Comparison of ENCODE assay signal across 19 cellular contexts in the genomic region with DNA sequence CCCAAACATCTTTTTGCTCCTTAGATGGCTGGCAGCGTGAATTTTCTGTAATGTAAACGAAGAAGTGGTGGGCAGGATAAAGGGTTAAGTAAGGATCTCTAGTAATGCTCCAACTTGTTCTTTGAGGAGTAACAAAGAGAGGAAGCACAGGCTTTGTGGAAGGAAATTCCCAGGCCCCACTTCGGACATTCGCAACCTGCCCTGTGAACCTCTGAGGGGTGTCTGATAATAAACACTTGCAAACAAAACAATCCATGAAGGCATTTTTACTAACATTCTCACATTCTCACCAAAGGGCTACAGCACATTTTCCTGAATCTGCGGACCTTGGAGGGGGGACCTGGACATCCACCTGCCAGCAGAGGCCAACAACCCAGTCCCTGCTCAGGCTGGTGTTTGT. TPM values are rescaled to one million over a fixed set of nuclear protein-coding genes. Genes with fewer than 3 reads are reported as not detected.
"Had no signal": no experiment of that assay in that cellular context is flagged by ENCODE, and none has a peak within 500 bp of the region (broad histone marks: within the 10 kb centered on the region; RNA-seq: fewer than 3 reads in every experiment).

No MANE protein-coding gene starts in this region.

- H3K4me3 ChIP-seq: coronary artery, suprapubic skin had no signal

- H3K27ac ChIP-seq: foreskin keratinocyte, suprapubic skin had no signal

- H3K27ac Mint-ChIP-seq: activated CD4-positive, alpha-beta T cell treated with anti-CD3 and anti-CD28 coated beads, Interleukin-2, amount 10 ng/mL, durations not matched to agents 7 days and 5 days; activated naive CD8-positive, alpha-beta T cell treated with anti-CD3 and anti-CD28 coated beads, Interleukin-2, amount 10 ng/mL, durations not matched to agents 7 days and 5 days; brain; mesothelial cell of epicardium; T-helper 2 cell treated with Interferon-gamma antibody and Interleukin-4, amounts not matched to agents 5 μg/mL and 100 μg/mL, for 36 hours had no signal

- H3K36me3 Mint-ChIP-seq: activated naive CD8-positive, alpha-beta T cell treated with anti-CD3 and anti-CD28 coated beads, Interleukin-2, amount 10 ng/mL, durations not matched to agents 7 days and 5 days; brain; mesothelial cell of epicardium had no signal

- H3K36me3 ChIP-seq: suprapubic skin had no signal

- H3K4me1 ChIP-seq: foreskin keratinocyte, suprapubic skin had no signal

- DNase-seq: activated CD4-positive, alpha-beta T cell treated with anti-CD3 and anti-CD28 coated beads, Interleukin-2, amount 10 ng/mL, durations not matched to agents 7 days and 5 days; activated CD8-positive, alpha-beta memory T cell treated with anti-CD3 and anti-CD28 coated beads, Interleukin-2, amount 50 U/mL, for 48 hours; activated naive CD4-positive, alpha-beta T cell; activated naive CD8-positive, alpha-beta T cell treated with anti-CD3 and anti-CD28 coated beads, Interleukin-2, amount 10 ng/mL, durations not matched to agents 7 days and 5 days; effector CD4-positive, alpha-beta T cell; foreskin keratinocyte; head of caudate nucleus; left colon; stimulated activated CD4-positive, alpha-beta T cell treated with anti-CD3 and anti-CD28 coated beads, Interleukin-15, amount 100 ng/mL, for 24 hours; stimulated activated CD4-positive, alpha-beta T cell treated with anti-CD3 and anti-CD28 coated beads, Interleukin-4, amount 100 ng/mL, for 24 hours; stimulated activated naive CD4-positive, alpha-beta T cell treated with Interleukin-2 at 50 U/mL for 16 hours; trophoblast cell had no signal

- H3K27me3 ChIP-seq: suprapubic skin had no signal

- H3K4me1 Mint-ChIP-seq: activated CD4-positive, alpha-beta T cell treated with anti-CD3 and anti-CD28 coated beads, Interleukin-2, amount 10 ng/mL, durations not matched to agents 7 days and 5 days; activated naive CD8-positive, alpha-beta T cell treated with anti-CD3 and anti-CD28 coated beads, Interleukin-2, amount 10 ng/mL, durations not matched to agents 7 days and 5 days; brain; central memory CD8-positive, alpha-beta T cell had no signal

- ATAC-seq: foreskin keratinocyte, left colon had no signal

- H3K9me3 ChIP-seq: suprapubic skin had no signal

- H3K9me3 Mint-ChIP-seq: activated CD4-positive, alpha-beta T cell treated with anti-CD3 and anti-CD28 coated beads, Interleukin-2, amount 10 ng/mL, durations not matched to agents 7 days and 5 days; activated naive CD8-positive, alpha-beta T cell treated with anti-CD3 and anti-CD28 coated beads, Interleukin-2, amount 10 ng/mL, durations not matched to agents 7 days and 5 days; mesothelial cell of epicardium; T-helper 2 cell treated with Interferon-gamma antibody and Interleukin-4, amounts not matched to agents 5 μg/mL and 100 μg/mL, for 36 hours had no signal

- H3K27me3 Mint-ChIP-seq: activated CD4-positive, alpha-beta T cell treated with anti-CD3 and anti-CD28 coated beads, Interleukin-2, amount 10 ng/mL, durations not matched to agents 7 days and 5 days had no signal

- H3K4me3 Mint-ChIP-seq: activated CD4-positive, alpha-beta T cell treated with anti-CD3 and anti-CD28 coated beads, Interleukin-2, amount 10 ng/mL, durations not matched to agents 7 days and 5 days; activated naive CD8-positive, alpha-beta T cell treated with anti-CD3 and anti-CD28 coated beads, Interleukin-2, amount 10 ng/mL, durations not matched to agents 7 days and 5 days; brain; central memory CD8-positive, alpha-beta T cell; mesothelial cell of epicardium; T-helper 2 cell treated with Interferon-gamma antibody and Interleukin-4, amounts not matched to agents 5 μg/mL and 100 μg/mL, for 36 hours had no signal

RNA-seq across cellular contexts. Expression of gene ADGRF5, which starts 25.8 kb away (rescaled TPM):
- total RNA-seq: activated CD4-positive, alpha-beta T cell treated with anti-CD3 and anti-CD28 coated beads, Interleukin-2, amount 10 ng/mL, durations not matched to agents 7 days and 5 days; activated naive CD8-positive, alpha-beta T cell treated with anti-CD3 and anti-CD28 coated beads, Interleukin-2, amount 10 ng/mL, durations not matched to agents 7 days and 5 days; foreskin keratinocyte had no signal
- polyA plus RNA-seq: foreskin keratinocyte, neural cell had no signal
